Comparison of ENCODE assay signal across 16 cellular contexts in genomic region chr7:2825595-2826227, GRCh38. TPM values are rescaled to one million over a fixed set of nuclear protein-coding genes. Genes with fewer than 3 reads are reported as not detected.
DNase-seq lines count a peak whose midpoint lies in the region; ATAC-seq and TF ChIP-seq lines count a peak whose summit lies in the region.
"Had no signal": no experiment of that assay in that cellular context is flagged by ENCODE, and none has a peak within 500 bp of the region (broad histone marks: within the 10 kb centered on the region; RNA-seq: fewer than 3 reads in every experiment).

No MANE protein-coding gene starts in this region.

- H3K9me3 Mint-ChIP-seq in Caco-2 (ENCODE audit: unreplicated experiment) = no peaks in the 10 kb centered on the region
- peaks cover 4% of the 10 kb centered on the region for H3K9me3 Mint-ChIP-seq in glutamatergic neuron (ENCODE audit: unreplicated experiment)
- no peaks in the 10 kb centered on the region for H3K9me3 Mint-ChIP-seq in osteocyte (ENCODE audit: unreplicated experiment)
- H3K9me3 Mint-ChIP-seq: central memory CD8-positive, alpha-beta T cell; natural killer cell treated with Interleukin-12 subunit alpha and Interleukin-12 subunit beta and Interleukin-15 and Interleukin-18, amount 100 ng/mL, for 72 hours; T-helper 1 cell treated with Interleukin-12 subunit alpha and Interleukin-12 subunit beta and Interleukin-4 antibody, amounts not matched to agents 30 μg/mL and 1 μg/mL, for 36 hours had no signal

- CTCF ChIA-PET in Caco-2 (lab: Charles Lee) (interaction anchor here (0.6 to 1.2 kb wide), 2 partner anchors 20 to 68 kb away, joined by 3 read pairs; no protein-coding TSS in a partner anchor), Panc1 (lab: Charles Lee) (no interaction called here)

- BruUV-seq in Caco-2 (replicated peaks; lab: Mats Ljungman, UMichigan) = no TSS peak
- BruUV-seq in Panc1 (replicated peaks; lab: Mats Ljungman, UMichigan) = no TSS peak

- TF ChIP-seq CTCF in Caco-2 (IDR thresholded peaks at IDR 0.05; ENCODE audit: insufficient read depth in 1 of 2, low read depth in 1 of 2, low read length in 1 of 2, severe bottlenecking in 1 of 2, unreplicated experiment in 1 of 2) (no peak), Panc1 (IDR thresholded peaks at IDR 0.05) (no peak), glutamatergic neuron (IDR thresholded peaks at IDR 0.05; ENCODE audit: partially characterized antibody, unreplicated experiment) (no peak), osteocyte (IDR thresholded peaks at IDR 0.05) (no peak)

- POLR2A ChIA-PET in Caco-2 (lab: Charles Lee) = interaction anchor here (0.6 kb wide), 1 partner anchor 15 kb away, joined by 3 read pairs; no protein-coding TSS in a partner anchor
- POLR2A ChIA-PET in Panc1 (lab: Charles Lee) = interaction anchor here (0.6 kb wide), 1 partner anchor 122 kb away, joined by 3 read pairs; no protein-coding TSS in a partner anchor

- H3K4me3 ChIP-seq in Caco-2 (ENCODE audit: low read depth, low read length) = no peak overlapping the region
- no peak overlapping the region for H3K4me3 ChIP-seq in Panc1 (ENCODE audit: low read depth in 2 of 2, low read length in 2 of 2)
- H3K4me3 ChIP-seq: suprapubic skin had no signal

- no peaks in the 10 kb centered on the region for H3K27me3 Mint-ChIP-seq in Caco-2 (ENCODE audit: insufficient read depth, unreplicated experiment)
- H3K27me3 Mint-ChIP-seq in glutamatergic neuron (ENCODE audit: unreplicated experiment) = no peaks in the 10 kb centered on the region
- H3K27me3 Mint-ChIP-seq in osteocyte (ENCODE audit: unreplicated experiment) = no peaks in the 10 kb centered on the region
- H3K27me3 Mint-ChIP-seq: central memory CD8-positive, alpha-beta T cell; natural killer cell treated with Interleukin-12 subunit alpha and Interleukin-12 subunit beta and Interleukin-15 and Interleukin-18, amount 100 ng/mL, for 72 hours had no signal

- peaks cover 39% of the 10 kb centered on the region for H3K4me1 Mint-ChIP-seq in Caco-2 (ENCODE audit: low read depth, unreplicated experiment)
- H3K4me1 Mint-ChIP-seq in glutamatergic neuron (ENCODE audit: low read depth, unreplicated experiment) = peaks cover 49% of the 10 kb centered on the region
- peaks cover 61% of the 10 kb centered on the region for H3K4me1 Mint-ChIP-seq in osteocyte (ENCODE audit: unreplicated experiment)

- in situ Hi-C loops in Panc1 (cut with HindIII; ENCODE audit: low pct_unique_long_range_greater_than_20kb, low sequenced_read_pairs) = no loop called here

- H3K27ac Mint-ChIP-seq in Caco-2 (ENCODE audit: unreplicated experiment) (peak overlapping the region; percentile 40), glutamatergic neuron (ENCODE audit: unreplicated experiment) (no peak overlapping the region), osteocyte (ENCODE audit: unreplicated experiment) (peak overlapping the region; percentile 90)
- H3K27ac Mint-ChIP-seq: natural killer cell treated with Interleukin-12 subunit alpha and Interleukin-12 subunit beta and Interleukin-15 and Interleukin-18, amount 100 ng/mL, for 72 hours; T-helper 1 cell treated with Interleukin-12 subunit alpha and Interleukin-12 subunit beta and Interleukin-4 antibody, amounts not matched to agents 30 μg/mL and 1 μg/mL, for 36 hours had no signal

- peak overlapping the region; percentile 29; the same call in 1 of the 2 replicates for H3K27ac ChIP-seq in Panc1 (ENCODE audit: low read length)
- H3K27ac ChIP-seq: suprapubic skin had no signal

- ATAC-seq in Panc1 (no peak), GM21528 (IDR thresholded peaks at IDR 0.05; ENCODE audit: low FRiP score, unreplicated experiment) (no peak), GM19397 (IDR thresholded peaks at IDR 0.05; ENCODE audit: unreplicated experiment) (no peak)
- ATAC-seq: left ventricle myocardium superior; natural killer cell treated with Interleukin-12 subunit alpha and Interleukin-12 subunit beta and Interleukin-15 and Interleukin-18, amount 100 ng/mL, for 72 hours had no signal

- no peak for DNase-seq in Caco-2
- DNase-seq in Panc1 (ENCODE audit: low read depth, low spot score) = no peak
- DNase-seq in glutamatergic neuron = no peak
- DNase-seq in osteocyte (ENCODE audit: extremely low spot score, unreplicated experiment) = no peak
- no peak for DNase-seq in stimulated activated CD4-positive, alpha-beta T cell treated with anti-CD3 and anti-CD28 coated beads, Interleukin-4, amount 100 ng/mL, for 24 hours
- no peak for DNase-seq in SKM-1 treated with dmso at 0.1 percent for 144 hours (lab: John Stamatoyannopoulos, UW; ENCODE audit: unreplicated experiment)
- DNase-seq: left ventricle myocardium superior, NCI-H1930, NCI-H446, SHP77 had no signal

- no peaks in the 10 kb centered on the region for H3K9me3 ChIP-seq in Caco-2
- H3K9me3 ChIP-seq in Panc1 (ENCODE audit: control insufficient read depth, insufficient read depth, low read depth, low read length) = no peaks in the 10 kb centered on the region
- H3K9me3 ChIP-seq: suprapubic skin had no signal

- no peaks in the 10 kb centered on the region for H3K36me3 ChIP-seq in Caco-2 (ENCODE audit: control insufficient read depth, insufficient read depth, low read length)
- H3K36me3 ChIP-seq in Panc1 (ENCODE audit: control insufficient read depth, insufficient read depth, low read length) = no peaks in the 10 kb centered on the region
- H3K36me3 ChIP-seq: suprapubic skin had no signal

- H3K4me1 ChIP-seq in Caco-2 (peaks cover 42% of the 10 kb centered on the region), Panc1 (ENCODE audit: control insufficient read depth, insufficient read depth, low read length) (peaks cover 55% of the 10 kb centered on the region)

- H3K27me3 ChIP-seq in Caco-2 (replicated peaks; ENCODE audit: control insufficient read depth, insufficient read depth, low read length) = no peaks in the 10 kb centered on the region
- no peaks in the 10 kb centered on the region for H3K27me3 ChIP-seq in Panc1 (ENCODE audit: control insufficient read depth, insufficient read depth, low read length)
- H3K27me3 ChIP-seq: suprapubic skin had no signal

- H3K36me3 Mint-ChIP-seq in Caco-2 (ENCODE audit: insufficient read depth, unreplicated experiment) (peaks cover 22% of the 10 kb centered on the region), glutamatergic neuron (ENCODE audit: unreplicated experiment) (peaks cover 4% of the 10 kb centered on the region), osteocyte (ENCODE audit: unreplicated experiment) (peaks cover 18% of the 10 kb centered on the region)
- H3K36me3 Mint-ChIP-seq: natural killer cell treated with Interleukin-12 subunit alpha and Interleukin-12 subunit beta and Interleukin-15 and Interleukin-18, amount 100 ng/mL, for 72 hours had no signal

- intact Hi-C loops in Caco-2 (cut with micrococcal nuclease; ENCODE audit: unreplicated experiment) = no loop called here
- intact Hi-C loops in Panc1 (cut with micrococcal nuclease; ENCODE audit: unreplicated experiment) = no loop called here

- H3K4me3 Mint-ChIP-seq in Caco-2 (ENCODE audit: unreplicated experiment) (no peak overlapping the region), glutamatergic neuron (ENCODE audit: unreplicated experiment) (peak overlapping the region; percentile 1), osteocyte (ENCODE audit: unreplicated experiment) (no peak overlapping the region)
- H3K4me3 Mint-ChIP-seq: central memory CD8-positive, alpha-beta T cell; natural killer cell treated with Interleukin-12 subunit alpha and Interleukin-12 subunit beta and Interleukin-15 and Interleukin-18, amount 100 ng/mL, for 72 hours; T-helper 1 cell treated with Interleukin-12 subunit alpha and Interleukin-12 subunit beta and Interleukin-4 antibody, amounts not matched to agents 30 μg/mL and 1 μg/mL, for 36 hours had no signal

RNA-seq across cellular contexts. Expression of gene GNA12, which starts 18.4 kb away (rescaled TPM):
- total RNA-seq in Caco-2 (2022) (59.3 and 63.8 TPM in 2 replicates), Panc1 (2021; ENCODE audit: unreplicated experiment) (139 TPM), glutamatergic neuron (ENCODE audit: unreplicated experiment) (66.2 TPM), osteocyte (68.8 and 69.5 TPM in 2 replicates)
- 170 TPM for polyA plus RNA-seq in Panc1 (2012; ENCODE audit: insufficient read length)
